Comparison of ENCODE assay signal across 25 cellular contexts in genomic region chr5:179222246-179223017, GRCh38.
DNase-seq lines count a peak whose midpoint lies in the region; ATAC-seq and TF ChIP-seq lines count a peak whose summit lies in the region.
"Had no signal": no experiment of that assay in that cellular context is flagged by ENCODE, and none has a peak within 500 bp of the region (broad histone marks: within the 10 kb centered on the region; RNA-seq: fewer than 3 reads in every experiment).

No MANE protein-coding gene starts in this region.

- peak overlapping the region; percentile 6; the same call in 1 of the 2 replicates for H3K27ac Mint-ChIP-seq in HFFc6
- no peak overlapping the region for H3K27ac Mint-ChIP-seq in activated CD4-positive, alpha-beta memory T cell treated with anti-CD3 and anti-CD28 coated beads, Interleukin-2, amount 10 ng/mL, durations not matched to agents 7 days and 5 days
- H3K27ac Mint-ChIP-seq: CD8-positive, alpha-beta memory T cell had no signal

- ATAC-seq in left lung: no peak
- no peak for ATAC-seq in HG03520 (IDR thresholded peaks at IDR 0.05; ENCODE audit: unreplicated experiment)

- POLR2A ChIA-PET in activated CD4-positive, alpha-beta memory T cell treated with anti-CD3 and anti-CD28 coated beads, Interleukin-2, amount 10 ng/mL, durations not matched to agents 7 days and 5 days (lab: Charles Lee): no interaction called here

- no peaks in the 10 kb centered on the region for H3K27me3 ChIP-seq in left lung
- H3K27me3 ChIP-seq: SJSA1 had no signal

- H3K4me1 Mint-ChIP-seq in HFFc6 (ENCODE audit: low read depth): peaks cover 7% of the 10 kb centered on the region
- H3K4me1 Mint-ChIP-seq in activated CD4-positive, alpha-beta memory T cell treated with anti-CD3 and anti-CD28 coated beads, Interleukin-2, amount 10 ng/mL, durations not matched to agents 7 days and 5 days: no peaks in the 10 kb centered on the region
- H3K4me1 Mint-ChIP-seq: CD8-positive, alpha-beta memory T cell had no signal

- intact Hi-C loops in left lung (cut with DNase I) (no loop called here), posterior vena cava (cut with DNase I) (no loop called here)

- CTCF ChIA-PET in activated CD4-positive, alpha-beta memory T cell treated with anti-CD3 and anti-CD28 coated beads, Interleukin-2, amount 10 ng/mL, durations not matched to agents 7 days and 5 days (lab: Charles Lee): no interaction called here

- no peak overlapping the region for H3K27ac ChIP-seq in left lung
- H3K27ac ChIP-seq: 22Rv1; BLaER1 treated with 17β-estradiol and CSF1 and Interleukin-3, amounts not matched to agents 10 nM and 100 nM; PC-9; RWPE1; SJSA1 had no signal

- H3K4me3 Mint-ChIP-seq in HFFc6: no peak overlapping the region
- H3K4me3 Mint-ChIP-seq in activated CD4-positive, alpha-beta memory T cell treated with anti-CD3 and anti-CD28 coated beads, Interleukin-2, amount 10 ng/mL, durations not matched to agents 7 days and 5 days: no peak overlapping the region
- H3K4me3 Mint-ChIP-seq: CD8-positive, alpha-beta memory T cell had no signal

- peaks cover 11% of the 10 kb centered on the region; the same call in 1 of the 2 replicates for H3K36me3 Mint-ChIP-seq in HFFc6 (ENCODE audit: low read depth)
- H3K36me3 Mint-ChIP-seq in activated CD4-positive, alpha-beta memory T cell treated with anti-CD3 and anti-CD28 coated beads, Interleukin-2, amount 10 ng/mL, durations not matched to agents 7 days and 5 days (ENCODE audit: low read depth): no peaks in the 10 kb centered on the region
- H3K36me3 Mint-ChIP-seq: CD8-positive, alpha-beta memory T cell had no signal

- H3K36me3 ChIP-seq in left lung: no peaks in the 10 kb centered on the region
- H3K36me3 ChIP-seq: BLaER1 treated with 17β-estradiol and CSF1 and Interleukin-3, amounts not matched to agents 10 nM and 100 nM; HAP-1; SJSA1 had no signal

- no peaks in the 10 kb centered on the region; the same call in 1 of the 2 replicates for H3K9me3 Mint-ChIP-seq in HFFc6
- peaks cover 16% of the 10 kb centered on the region for H3K9me3 Mint-ChIP-seq in activated CD4-positive, alpha-beta memory T cell treated with anti-CD3 and anti-CD28 coated beads, Interleukin-2, amount 10 ng/mL, durations not matched to agents 7 days and 5 days

- peak; percentile 10 for DNase-seq in activated CD8-positive, alpha-beta memory T cell treated with anti-CD3 and anti-CD28 coated beads, Interleukin-2, amount 50 U/mL, for 4 hours
- DNase-seq in activated CD8-positive, alpha-beta memory T cell treated with anti-CD3 and anti-CD28 coated beads, Interleukin-2, amount 50 U/mL, for 48 hours: no peak
- DNase-seq in HFFc6 (no peak), left lung (peak; percentile 13 to 51), posterior vena cava (ENCODE audit: low spot score) (peak; percentile 73), NCI-H2029 treated with DMSO at 0.1 percent for 48 hours (lab: John Stamatoyannopoulos, UW) (no peak)
- no peak for DNase-seq in activated CD4-positive, alpha-beta memory T cell treated with anti-CD3 and anti-CD28 coated beads, Interleukin-2, amount 10 ng/mL, durations not matched to agents 7 days and 5 days
- DNase-seq: ACHN; Calu3; CD8-positive, alpha-beta memory T cell; DMS153; KBM-7; MM.1S; NCI-H1048; NCI-H1417 treated with DMSO at 0.1 percent for 48 hours; NCI-H187; NCI-H2107; NCI-H446 treated with DMSO at 0.1 percent for 48 hours; PC-9 had no signal

- peaks cover 2% of the 10 kb centered on the region; the same call in 1 of the 2 replicates for H3K27me3 Mint-ChIP-seq in HFFc6 (ENCODE audit: insufficient read depth)
- H3K27me3 Mint-ChIP-seq in activated CD4-positive, alpha-beta memory T cell treated with anti-CD3 and anti-CD28 coated beads, Interleukin-2, amount 10 ng/mL, durations not matched to agents 7 days and 5 days: no peaks in the 10 kb centered on the region

- no peaks in the 10 kb centered on the region for H3K4me1 ChIP-seq in left lung
- H3K4me1 ChIP-seq: HAP-1, SJSA1 had no signal

- no peak for TF ChIP-seq CTCF in HFFc6 (IDR thresholded peaks at IDR 0.05)
- no peak for TF ChIP-seq CTCF in left lung (IDR thresholded peaks at IDR 0.05)

- H3K9me3 ChIP-seq in left lung: peaks cover 0 to 12% of the 10 kb centered on the region in 2 donors
- H3K9me3 ChIP-seq: HAP-1 had no signal

- H3K4me3 ChIP-seq in left lung: no peak overlapping the region
- H3K4me3 ChIP-seq: BLaER1 treated with 17β-estradiol and CSF1 and Interleukin-3, amounts not matched to agents 10 nM and 100 nM; HAP-1; PC-9; SJSA1 had no signal

Comparison
In these comparisons a context has a peak if more than half of its experiments do, and no peak if none do; other contexts are left out.
1. DNase-seq: peak in activated CD8-positive, alpha-beta memory T cell treated with anti-CD3 and anti-CD28 coated beads, Interleukin-2, amount 50 U/mL, for 4 hours (single experiment), left lung (2 of 2) and posterior vena cava (single experiment); none in activated CD8-positive, alpha-beta memory T cell treated with anti-CD3 and anti-CD28 coated beads, Interleukin-2, amount 50 U/mL, for 48 hours (single experiment), HFFc6 (single experiment), activated CD4-positive, alpha-beta memory T cell treated with anti-CD3 and anti-CD28 coated beads, Interleukin-2, amount 10 ng/mL, durations not matched to agents 7 days and 5 days (single experiment) and NCI-H2029 treated with DMSO at 0.1 percent for 48 hours (single experiment).